8 cellular contexts compared by ENCODE assay signal in the genomic region with DNA sequence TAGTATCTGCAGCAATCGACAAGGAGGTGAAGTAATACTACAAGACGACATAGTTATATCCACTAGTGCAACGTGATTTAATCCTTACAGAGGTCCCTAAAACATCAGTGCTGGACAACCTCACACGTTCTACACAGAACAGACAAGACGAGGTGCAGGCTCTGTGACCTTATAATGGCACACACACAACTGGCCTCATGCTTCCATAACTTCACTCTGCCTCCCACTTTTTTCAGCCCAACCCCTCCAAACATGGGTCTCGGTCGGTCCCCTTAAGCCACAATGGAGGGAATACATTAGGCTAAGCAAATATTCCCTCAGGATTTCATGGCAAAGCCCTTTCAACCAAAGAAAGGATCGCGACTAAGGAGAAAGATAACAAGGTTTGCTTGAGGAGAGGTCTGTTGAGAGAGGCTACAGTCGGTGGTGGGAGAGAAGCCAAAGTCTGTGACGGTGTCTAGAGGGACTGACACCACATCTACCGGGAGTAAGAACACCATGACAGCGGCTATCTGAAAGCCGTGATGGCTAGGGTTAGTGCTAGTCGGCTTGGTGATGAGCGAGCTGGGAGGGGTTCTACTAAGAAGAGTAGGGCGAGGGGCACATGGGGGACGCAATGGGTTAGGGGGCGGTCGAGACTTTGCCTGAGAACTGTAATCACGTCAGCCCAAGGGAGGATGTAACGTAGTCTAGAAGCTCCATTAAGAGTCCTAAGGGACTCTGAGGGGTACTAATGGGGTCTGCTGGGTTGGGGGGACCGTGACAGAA. TPM values are rescaled to one million over a fixed set of nuclear protein-coding genes. Genes with fewer than 3 reads are reported as not detected.
DNase-seq lines count a peak whose midpoint lies in the region; ATAC-seq and TF ChIP-seq lines count a peak whose summit lies in the region.

No MANE protein-coding gene starts in this region.

- POLR2A ChIA-PET in activated CD4-positive, alpha-beta memory T cell treated with anti-CD3 and anti-CD28 coated beads for 36 hours (lab: Charles Lee): no interaction called here

- peak overlapping the region; percentile 87 for H2AFZ ChIP-seq in fibroblast of lung (ENCODE audit: low read length)

- peak overlapping the region; percentile 73 for H3K27ac Mint-ChIP-seq in activated CD4-positive, alpha-beta memory T cell treated with anti-CD3 and anti-CD28 coated beads for 36 hours
- peak overlapping the region; percentile 65 to 96 for H3K27ac Mint-ChIP-seq in natural killer cell

- H3K27me3 ChIP-seq in fibroblast of lung (ENCODE audit: control insufficient read depth, insufficient read depth, low read length): no peaks in the 10 kb centered on the region

- DNase-seq in activated T-cell treated with anti-CD3 and anti-CD28 coated beads for 1 hour (ENCODE audit: low read depth) (peak; percentile 18), HS-5 (ENCODE audit: low read depth) (peak; percentile 9), fibroblast of lung (ENCODE audit: low read depth in 2 of 2) (peak; percentile 35), natural killer cell (no peak), epidermal melanocyte (ENCODE audit: insufficient read length, low spot score) (no peak)
- no peak for DNase-seq in activated T-cell treated with anti-CD3 and anti-CD28 coated beads, Interleukin-2, amount 50 U/mL, for 1 hour
- peak; percentile 37 for DNase-seq in activated CD4-positive, alpha-beta memory T cell treated with anti-CD3 and anti-CD28 coated beads for 36 hours

- intact Hi-C loops in activated CD4-positive, alpha-beta memory T cell treated with anti-CD3 and anti-CD28 coated beads for 36 hours (cut with micrococcal nuclease): loop anchor here (5.0 kb wide), 3 partner anchors 155 to 570 kb away; partner anchors contain the start of genes BBS4, HEXA, HIGD2B and PARP6
- intact Hi-C loops in natural killer cell (cut with micrococcal nuclease): loop anchor here (1.0 to 5.0 kb wide), 2 partner anchors 155 to 665 kb away; partner anchors contain the start of genes ADPGK and PARP6

- H3K4me1 Mint-ChIP-seq in activated CD4-positive, alpha-beta memory T cell treated with anti-CD3 and anti-CD28 coated beads for 36 hours (ENCODE audit: low read depth): peaks cover 34% of the 10 kb centered on the region
- H3K4me1 Mint-ChIP-seq in natural killer cell: peaks cover 26 to 32% of the 10 kb centered on the region in 2 donors

- no peaks in the 10 kb centered on the region for H4K20me1 ChIP-seq in fibroblast of lung (ENCODE audit: control insufficient read depth, extremely low read depth, insufficient read depth, low read length)

- H3K4me3 Mint-ChIP-seq in activated CD4-positive, alpha-beta memory T cell treated with anti-CD3 and anti-CD28 coated beads for 36 hours: peak overlapping the region; percentile 98
- H3K4me3 Mint-ChIP-seq in natural killer cell: peak overlapping the region; percentile 90

- ATAC-seq in natural killer cell (peak in 1 of 3 donors; percentile 0), GM18868 (IDR thresholded peaks at IDR 0.05; ENCODE audit: unreplicated experiment) (no peak)

- CTCF ChIA-PET in activated CD4-positive, alpha-beta memory T cell treated with anti-CD3 and anti-CD28 coated beads for 36 hours (lab: Charles Lee): interaction anchor here (0.6 kb wide), 1 partner anchor 559 kb away, joined by 3 read pairs; no protein-coding TSS in a partner anchor

- peaks cover 2% of the 10 kb centered on the region for H3K4me1 ChIP-seq in fibroblast of lung (ENCODE audit: control insufficient read depth, extremely low read depth, insufficient read depth, low read length)

- no peaks in the 10 kb centered on the region for H3K36me3 Mint-ChIP-seq in activated CD4-positive, alpha-beta memory T cell treated with anti-CD3 and anti-CD28 coated beads for 36 hours
- H3K36me3 Mint-ChIP-seq in natural killer cell: no peaks in the 10 kb centered on the region

- H3K27me3 Mint-ChIP-seq in activated CD4-positive, alpha-beta memory T cell treated with anti-CD3 and anti-CD28 coated beads for 36 hours: no peaks in the 10 kb centered on the region
- no peaks in the 10 kb centered on the region for H3K27me3 Mint-ChIP-seq in natural killer cell (ENCODE audit: low read depth in 2 of 2)

- no peak for TF ChIP-seq CTCF in fibroblast of lung (conservative IDR thresholded peaks at IDR 0.05 in 1 of 2, IDR thresholded peaks at IDR 0.05 in 1 of 2; ENCODE audit: low read depth in 1 of 2, low read length in 2 of 2)
- TF ChIP-seq CTCF in natural killer cell (IDR thresholded peaks at IDR 0.05): no peak

- H3K4me3 ChIP-seq in fibroblast of lung (replicated peaks in 1 of 4; ENCODE audit: control extremely low read depth in 1 of 4, insufficient read depth in 1 of 4, low read depth in 3 of 4, low read length in 4 of 4): peak overlapping the region; percentile 66 to 92 (median 86)

- no peaks in the 10 kb centered on the region for H3K9me3 Mint-ChIP-seq in activated CD4-positive, alpha-beta memory T cell treated with anti-CD3 and anti-CD28 coated beads for 36 hours
- H3K9me3 Mint-ChIP-seq in natural killer cell: no peaks in the 10 kb centered on the region

- no peaks in the 10 kb centered on the region for H3K9me3 ChIP-seq in fibroblast of lung (ENCODE audit: control insufficient read depth, insufficient read depth, low read depth, low read length)

- H3K79me2 ChIP-seq in fibroblast of lung (ENCODE audit: control insufficient read depth, insufficient read depth, low read length): peaks cover 42% of the 10 kb centered on the region

- H3K36me3 ChIP-seq in fibroblast of lung (ENCODE audit: control insufficient read depth, insufficient read depth, low read length): no peaks in the 10 kb centered on the region

- peak overlapping the region; percentile 85 for H3K27ac ChIP-seq in fibroblast of lung (ENCODE audit: insufficient read depth, low read length)

- H3K4me2 ChIP-seq in fibroblast of lung (ENCODE audit: extremely low read depth, insufficient read depth, low read length): peak overlapping the region; percentile 73

- H3K9ac ChIP-seq in fibroblast of lung (ENCODE audit: insufficient read depth, low read length): peak overlapping the region; percentile 93

RNA-seq across cellular contexts. Expression of gene MYO9A, which starts 1.1 kb away (rescaled TPM):
- total RNA-seq in activated CD4-positive, alpha-beta memory T cell treated with anti-CD3 and anti-CD28 coated beads for 36 hours: 10 to 100 TPM; 18.3 to 20.2 TPM
- total RNA-seq in fibroblast of lung (34.7 and 48.6 TPM in 2 replicates), natural killer cell (10 to 100 TPM; 36.3 to 40.4 (median 37.3) TPM)
- 11.5 and 12.8 TPM in 2 replicates for polyA plus RNA-seq in fibroblast of lung
- 7.6 and 10.3 TPM in 2 replicates for polyA plus RNA-seq in fibroblast of lung (2012)
- 46.5 and 117 TPM in 2 replicates for polyA minus RNA-seq in fibroblast of lung (ENCODE audit: low replicate concordance)

RNA-seq across cellular contexts. Expression of gene SENP8, which starts 1.3 kb away (rescaled TPM):
- total RNA-seq in activated CD4-positive, alpha-beta memory T cell treated with anti-CD3 and anti-CD28 coated beads for 36 hours: 1 to 10 TPM; 2.5 TPM
- total RNA-seq in fibroblast of lung (2.6 and 3.0 TPM in 2 replicates), natural killer cell (under 1 TPM; 0.27 to 0.45 (median 0.28) TPM)
- polyA plus RNA-seq in fibroblast of lung: 3.0 and 3.5 TPM in 2 replicates
- polyA plus RNA-seq in fibroblast of lung (2012): 2.3 and 2.6 TPM in 2 replicates
- 1.6 and 13.6 TPM in 2 replicates for polyA minus RNA-seq in fibroblast of lung (ENCODE audit: low replicate concordance)

Comparison
In these comparisons a context has a peak if more than half of its experiments do, and no peak if none do; other contexts are left out.
1. DNase-seq: peak in activated T-cell treated with anti-CD3 and anti-CD28 coated beads for 1 hour (single experiment), HS-5 (single experiment), activated CD4-positive, alpha-beta memory T cell treated with anti-CD3 and anti-CD28 coated beads for 36 hours (single experiment) and fibroblast of lung (2 of 2); none in activated T-cell treated with anti-CD3 and anti-CD28 coated beads, Interleukin-2, amount 50 U/mL, for 1 hour (single experiment), natural killer cell (single experiment) and epidermal melanocyte (single experiment).